Comparison of ENCODE assay signal across 1 cellular context in genomic region chr18:7637269-7637668, GRCh38.
TF ChIP-seq lines count a peak whose summit lies in the region.

No MANE protein-coding gene starts in this region.

TF ChIP-seq in HepG2, 621 proteins besides CTCF, POLR2A, EP300 and RAD21 (continued from another document):
- peak; percentile 71; the same call in 1 of the 2 replicates for TF ChIP-seq ISL2 (CRISPR knock-in tag; IDR thresholded peaks at IDR 0.05)
- no peak for TF ChIP-seq SOX6 (IDR thresholded peaks at IDR 0.05)
- TF ChIP-seq SOX6 (CRISPR knock-in tag; IDR thresholded peaks at IDR 0.05), result peak; percentile 51; the same call in 1 of the 2 replicates
- TF ChIP-seq NCOA2 (CRISPR knock-in tag; IDR thresholded peaks at IDR 0.05), result peak; percentile 62
- TF ChIP-seq NR2F1 (CRISPR knock-in tag; IDR thresholded peaks at IDR 0.05), result 0 out of 4 replicates have a peak, but pooled peaks of 1 of the 2 experiments have one; percentile 34
- TF ChIP-seq, protein P1, sequence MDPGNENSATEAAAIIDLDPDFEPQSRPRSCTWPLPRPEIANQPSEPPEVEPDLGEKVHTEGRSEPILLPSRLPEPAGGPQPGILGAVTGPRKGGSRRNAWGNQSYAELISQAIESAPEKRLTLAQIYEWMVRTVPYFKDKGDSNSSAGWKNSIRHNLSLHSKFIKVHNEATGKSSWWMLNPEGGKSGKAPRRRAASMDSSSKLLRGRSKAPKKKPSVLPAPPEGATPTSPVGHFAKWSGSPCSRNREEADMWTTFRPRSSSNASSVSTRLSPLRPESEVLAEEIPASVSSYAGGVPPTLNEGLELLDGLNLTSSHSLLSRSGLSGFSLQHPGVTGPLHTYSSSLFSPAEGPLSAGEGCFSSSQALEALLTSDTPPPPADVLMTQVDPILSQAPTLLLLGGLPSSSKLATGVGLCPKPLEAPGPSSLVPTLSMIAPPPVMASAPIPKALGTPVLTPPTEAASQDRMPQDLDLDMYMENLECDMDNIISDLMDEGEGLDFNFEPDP (CRISPR knock-in tag; conservative IDR thresholded peaks at IDR 0.05), result no peak
- peak; percentile 64; the same call in 1 of the 2 replicates for TF ChIP-seq ZNF609 (CRISPR knock-in tag; IDR thresholded peaks at IDR 0.05; ENCODE audit: borderline replicate concordance)
- no peak for TF ChIP-seq ZNF619 (CRISPR knock-in tag; IDR thresholded peaks at IDR 0.05)
- 0 out of 2 replicates have a peak, but pooled peaks have one; percentile 44 for TF ChIP-seq MIXL1 (CRISPR knock-in tag; IDR thresholded peaks at IDR 0.05)
- TF ChIP-seq, protein P2, sequence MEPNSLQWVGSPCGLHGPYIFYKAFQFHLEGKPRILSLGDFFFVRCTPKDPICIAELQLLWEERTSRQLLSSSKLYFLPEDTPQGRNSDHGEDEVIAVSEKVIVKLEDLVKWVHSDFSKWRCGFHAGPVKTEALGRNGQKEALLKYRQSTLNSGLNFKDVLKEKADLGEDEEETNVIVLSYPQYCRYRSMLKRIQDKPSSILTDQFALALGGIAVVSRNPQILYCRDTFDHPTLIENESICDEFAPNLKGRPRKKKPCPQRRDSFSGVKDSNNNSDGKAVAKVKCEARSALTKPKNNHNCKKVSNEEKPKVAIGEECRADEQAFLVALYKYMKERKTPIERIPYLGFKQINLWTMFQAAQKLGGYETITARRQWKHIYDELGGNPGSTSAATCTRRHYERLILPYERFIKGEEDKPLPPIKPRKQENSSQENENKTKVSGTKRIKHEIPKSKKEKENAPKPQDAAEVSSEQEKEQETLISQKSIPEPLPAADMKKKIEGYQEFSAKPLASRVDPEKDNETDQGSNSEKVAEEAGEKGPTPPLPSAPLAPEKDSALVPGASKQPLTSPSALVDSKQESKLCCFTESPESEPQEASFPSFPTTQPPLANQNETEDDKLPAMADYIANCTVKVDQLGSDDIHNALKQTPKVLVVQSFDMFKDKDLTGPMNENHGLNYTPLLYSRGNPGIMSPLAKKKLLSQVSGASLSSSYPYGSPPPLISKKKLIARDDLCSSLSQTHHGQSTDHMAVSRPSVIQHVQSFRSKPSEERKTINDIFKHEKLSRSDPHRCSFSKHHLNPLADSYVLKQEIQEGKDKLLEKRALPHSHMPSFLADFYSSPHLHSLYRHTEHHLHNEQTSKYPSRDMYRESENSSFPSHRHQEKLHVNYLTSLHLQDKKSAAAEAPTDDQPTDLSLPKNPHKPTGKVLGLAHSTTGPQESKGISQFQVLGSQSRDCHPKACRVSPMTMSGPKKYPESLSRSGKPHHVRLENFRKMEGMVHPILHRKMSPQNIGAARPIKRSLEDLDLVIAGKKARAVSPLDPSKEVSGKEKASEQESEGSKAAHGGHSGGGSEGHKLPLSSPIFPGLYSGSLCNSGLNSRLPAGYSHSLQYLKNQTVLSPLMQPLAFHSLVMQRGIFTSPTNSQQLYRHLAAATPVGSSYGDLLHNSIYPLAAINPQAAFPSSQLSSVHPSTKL (CRISPR knock-in tag; IDR thresholded peaks at IDR 0.05), result peak; percentile 90
